8 cellular contexts compared by ENCODE assay signal in the genomic region with DNA sequence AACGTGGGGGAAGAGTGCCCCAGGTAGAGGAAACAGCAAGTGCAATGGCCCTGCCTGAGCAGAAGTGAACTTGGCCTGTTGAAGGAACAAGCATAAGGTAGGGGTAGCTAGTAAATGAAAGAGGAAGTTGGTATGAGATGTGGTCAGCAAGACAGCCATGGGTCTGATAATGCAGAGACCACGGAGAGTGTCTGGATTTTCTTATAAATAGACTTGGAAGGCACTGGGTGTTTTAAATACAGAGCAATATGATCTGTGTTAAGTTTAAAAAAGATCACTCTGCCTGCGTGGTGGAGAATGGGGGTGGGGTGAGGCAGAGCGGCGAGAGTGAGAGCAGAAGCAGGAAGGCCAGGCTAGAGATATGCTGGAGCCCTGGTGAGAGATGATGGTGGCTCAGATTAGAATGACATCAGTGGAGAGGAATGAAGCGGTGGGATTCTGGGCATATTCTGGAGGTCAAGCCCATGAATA. TPM values are rescaled to one million over a fixed set of nuclear protein-coding genes. Genes with fewer than 3 reads are reported as not detected.
DNase-seq lines count a peak whose midpoint lies in the region; ATAC-seq and TF ChIP-seq lines count a peak whose summit lies in the region.

No MANE protein-coding gene starts in this region.

- H3K4me1 ChIP-seq in CD4-positive, alpha-beta memory T cell (ENCODE audit: insufficient read depth, low read length) = peaks cover 80% of the 10 kb centered on the region
- H3K4me1 ChIP-seq in esophagus muscularis mucosa (peaks cover 31 to 87% (median 79%) of the 10 kb centered on the region in 4 donors), sigmoid colon (peaks cover 0 to 76% (median 45%) of the 10 kb centered on the region in 4 donors), suprapubic skin (peaks cover 20% of the 10 kb centered on the region)

- H3K27me3 ChIP-seq in CD4-positive, alpha-beta memory T cell (ENCODE audit: insufficient read depth, low read length) = no peaks in the 10 kb centered on the region
- peaks cover 0 to 5% (median 0%) of the 10 kb centered on the region in 4 donors for H3K27me3 ChIP-seq in esophagus muscularis mucosa
- H3K27me3 ChIP-seq in sigmoid colon = no peaks in the 10 kb centered on the region
- peaks cover 21% of the 10 kb centered on the region for H3K27me3 ChIP-seq in suprapubic skin

- intact Hi-C loops in CD4-positive, alpha-beta memory T cell (cut with micrococcal nuclease) = loop anchor here (1.0 to 2.0 kb wide), 2 partner anchors 19 to 30 kb away; no protein-coding TSS in a partner anchor
- intact Hi-C loops in esophagus muscularis mucosa (cut with DNase I) (loop anchor here (10.0 kb wide), 1 partner anchor 143 kb away; no protein-coding TSS in a partner anchor), sigmoid colon (cut with DNase I) (loop anchor here (5.0 kb wide), 2 partner anchors 119 to 139 kb away; no protein-coding TSS in a partner anchor)

- H3K4me3 Mint-ChIP-seq in CD4-positive, alpha-beta memory T cell = peak overlapping the region; percentile 82 to 100 (median 96)
- H3K4me3 Mint-ChIP-seq in T-cell = peak overlapping the region; percentile 35 to 99 (median 91)

- peaks cover 14% of the 10 kb centered on the region for H3K36me3 ChIP-seq in CD4-positive, alpha-beta memory T cell (ENCODE audit: insufficient read depth, low read length)
- H3K36me3 ChIP-seq in esophagus muscularis mucosa = peaks cover 0 to 32% (median 0%) of the 10 kb centered on the region in 4 donors
- H3K36me3 ChIP-seq in sigmoid colon = peaks cover 0 to 46% (median 4%) of the 10 kb centered on the region in 4 donors
- no peaks in the 10 kb centered on the region for H3K36me3 ChIP-seq in suprapubic skin

- TF ChIP-seq POLR2A in esophagus muscularis mucosa (IDR thresholded peaks at IDR 0.05; ENCODE audit: low read depth) (no peak), sigmoid colon (IDR thresholded peaks at IDR 0.05) (no peak), suprapubic skin (IDR thresholded peaks at IDR 0.05) (no peak)

- H3K27ac Mint-ChIP-seq in CD4-positive, alpha-beta memory T cell = peak overlapping the region; percentile 86 to 97 (median 91)
- peak overlapping the region; percentile 88 to 89 for H3K27ac Mint-ChIP-seq in T-cell

- peaks cover 35 to 54% of the 10 kb centered on the region in 2 donors for H3K36me3 Mint-ChIP-seq in CD4-positive, alpha-beta memory T cell
- peaks cover 25% of the 10 kb centered on the region for H3K36me3 Mint-ChIP-seq in T-cell

- WGBS in esophagus muscularis mucosa = 13% methylated on average over 6 of the region's 6 CpGs
- WGBS in sigmoid colon, 2 donors = 29 to 51% methylated on average over 6 of the region's 6 CpGs
- 38% methylated on average over 6 of the region's 6 CpGs for WGBS in suprapubic skin

- POLR2A ChIA-PET in CD4-positive, alpha-beta memory T cell (lab: Charles Lee; ENCODE audit: partially characterized antibody) = interaction anchor here (0.7 to 13.4 kb wide), 15 partner anchors 9 to 429 kb away, joined by 3 to 220 read pairs (median 6); partner anchors contain the start of gene MED7
- POLR2A ChIA-PET in T-cell (lab: Charles Lee) = interaction anchor here in 1 of 2 donors (1.0 kb wide), 1 partner anchor 12 kb away, joined by 3 read pairs; no protein-coding TSS in a partner anchor

- H3K9me3 Mint-ChIP-seq in CD4-positive, alpha-beta memory T cell = no peaks in the 10 kb centered on the region
- H3K9me3 Mint-ChIP-seq in T-cell = no peaks in the 10 kb centered on the region

- no peaks in the 10 kb centered on the region for H3K9me3 ChIP-seq in CD4-positive, alpha-beta memory T cell (ENCODE audit: control insufficient read depth in 1 of 2, low read length in 2 of 2)
- no peaks in the 10 kb centered on the region for H3K9me3 ChIP-seq in esophagus muscularis mucosa
- no peaks in the 10 kb centered on the region for H3K9me3 ChIP-seq in sigmoid colon
- H3K9me3 ChIP-seq in suprapubic skin = no peaks in the 10 kb centered on the region

- ATAC-seq in GM19324 (IDR thresholded peaks at IDR 0.05; ENCODE audit: low FRiP score, unreplicated experiment) = peak; percentile 89
- peak; percentile 95 for ATAC-seq in HG03175 (IDR thresholded peaks at IDR 0.05; ENCODE audit: unreplicated experiment)
- ATAC-seq in T-cell (replicated peaks in 1 of 4) = peak; percentile 41 to 55 (median 51)

- H3K27ac ChIP-seq in CD4-positive, alpha-beta memory T cell (ENCODE audit: low read depth, low read length) = peak overlapping the region; percentile 58
- H3K27ac ChIP-seq in esophagus muscularis mucosa (replicated peaks in 1 of 4) (peak overlapping the region; percentile 93 to 96 (median 94)), sigmoid colon (peak overlapping the region; percentile 91 to 95 (median 94)), suprapubic skin (no peak overlapping the region)

- peak; percentile 41 to 73 (median 51) for DNase-seq in CD4-positive, alpha-beta memory T cell
- DNase-seq in T-cell = peak in 12 of 34 experiments; percentile 8 to 42 (median 21)
- DNase-seq in esophagus muscularis mucosa (ENCODE audit: extremely low spot score) = no peak
- no peak for DNase-seq in sigmoid colon
- DNase-seq in NCI-H2107 treated with DMSO at 0.1 percent for 48 hours (lab: John Stamatoyannopoulos, UW; ENCODE audit: unreplicated experiment) = no peak
- no peak for DNase-seq in suprapubic skin (ENCODE audit: low spot score in 2 of 2)

- CTCF ChIA-PET in CD4-positive, alpha-beta memory T cell (lab: Charles Lee; ENCODE audit: partially characterized antibody) = interaction anchor here (1.0 to 3.2 kb wide), 9 partner anchors 8 to 139 kb away, joined by 3 to 22 read pairs (median 4); no protein-coding TSS in a partner anchor
- CTCF ChIA-PET in T-cell (lab: Charles Lee) = interaction anchor here in 1 of 2 donors (0.8 kb wide), 1 partner anchor 24 kb away, joined by 4 read pairs; no protein-coding TSS in a partner anchor

- H3K4me3 ChIP-seq in CD4-positive, alpha-beta memory T cell (ENCODE audit: low read length in 2 of 2) = peak overlapping the region; percentile 31 to 33
- H3K4me3 ChIP-seq in esophagus muscularis mucosa = peak overlapping the region in 2 of 4 donors; percentile 1 to 12
- peak overlapping the region in 2 of 4 donors; percentile 1 to 12 for H3K4me3 ChIP-seq in sigmoid colon
- H3K4me3 ChIP-seq in suprapubic skin = no peak overlapping the region

- TF ChIP-seq EP300 in esophagus muscularis mucosa (IDR thresholded peaks at IDR 0.05) (no peak), sigmoid colon (IDR thresholded peaks at IDR 0.05) (no peak), suprapubic skin (IDR thresholded peaks at IDR 0.05) (no peak)

- no peaks in the 10 kb centered on the region for H3K27me3 Mint-ChIP-seq in CD4-positive, alpha-beta memory T cell
- H3K27me3 Mint-ChIP-seq in T-cell = peaks cover 4 to 9% of the 10 kb centered on the region in 2 donors

- H3K4me1 Mint-ChIP-seq in CD4-positive, alpha-beta memory T cell = peaks cover 48 to 91% (median 70%) of the 10 kb centered on the region in 4 donors
- peaks cover 34 to 74% (median 59%) of the 10 kb centered on the region in 3 donors for H3K4me1 Mint-ChIP-seq in T-cell

- no peak for TF ChIP-seq CTCF in esophagus muscularis mucosa (IDR thresholded peaks at IDR 0.05)
- TF ChIP-seq CTCF in sigmoid colon (IDR thresholded peaks at IDR 0.05) = no peak
- TF ChIP-seq CTCF in suprapubic skin (IDR thresholded peaks at IDR 0.05) = no peak

RNA-seq across cellular contexts. Expression of gene ADAM19, which starts 4.2 kb away (rescaled TPM):
- total RNA-seq in CD4-positive, alpha-beta memory T cell = 10 to 100 TPM; 31.5 to 33.9 TPM
- 10 to 100 TPM in 1 of 2 donors, 1 to 10 TPM in 1; 1.9 to 24.4 TPM for polyA plus RNA-seq in CD4-positive, alpha-beta memory T cell
- total RNA-seq in T-cell (10 to 100 TPM; 30.7 to 64.1 (median 41.8) TPM), esophagus muscularis mucosa (10 to 100 TPM; 25.0 to 43.6 (median 28.1) TPM), sigmoid colon (10 to 100 TPM; 18.8 to 53.2 (median 35.0) TPM), suprapubic skin (1 to 10 TPM in 3 of 4 donors, under 1 TPM in 1; 0.42 to 2.6 (median 1.3) TPM)
- 10 to 100 TPM in 1 of 3 donors, 1 to 10 TPM in 2; 1.2 to 16.3 (median 1.2) TPM for polyA plus RNA-seq in sigmoid colon

Comparison
In these comparisons a context has a peak if more than half of its experiments do, and no peak if none do; other contexts are left out.
1. DNase-seq: peak in CD4-positive, alpha-beta memory T cell (5 of 5); none in esophagus muscularis mucosa (single experiment), sigmoid colon (single experiment), NCI-H2107 treated with DMSO at 0.1 percent for 48 hours (single experiment) and suprapubic skin (0 of 2).
2. RNA of gene ADAM19, which starts 4.2 kb away (total RNA-seq): 18.8 to 53.2 TPM in sigmoid colon, 30.7 to 64.1 TPM in T-cell, 31.5 to 33.9 TPM in CD4-positive, alpha-beta memory T cell and 25.0 to 43.6 TPM in esophagus muscularis mucosa; 0.42 to 2.6 TPM in suprapubic skin; every median in the first group is over 4 times any median in the second.
3. Peak in every context shown above with its lines, with median percentiles within 50 percentile points of each other: ATAC-seq.